12 cellular contexts compared by ENCODE assay signal in the genomic region with DNA sequence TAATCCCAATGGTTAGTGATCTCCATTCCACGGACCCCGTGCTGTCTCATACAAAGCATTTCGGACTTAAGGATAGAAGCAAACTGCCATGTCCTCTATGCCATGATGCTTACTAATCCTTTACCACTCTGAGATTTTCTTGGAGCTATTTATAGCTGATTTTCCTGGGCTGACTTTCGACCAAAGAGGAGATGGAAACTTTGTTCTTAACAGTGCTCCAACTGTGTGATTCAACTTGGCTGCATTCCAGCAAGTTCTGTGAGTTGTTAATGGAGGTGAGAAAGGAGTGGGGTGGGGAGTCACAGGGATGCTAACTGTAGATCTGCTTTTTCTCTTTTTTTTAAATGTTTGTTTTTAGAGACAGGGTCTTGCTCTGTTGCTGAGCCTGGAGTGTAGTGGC. TPM values are rescaled to one million over a fixed set of nuclear protein-coding genes. Genes with fewer than 3 reads are reported as not detected.
A peak's percentile ranks its signal among the peaks of the same experiment; 100 is the strongest.
DNase-seq lines count a peak whose midpoint lies in the region; ATAC-seq and TF ChIP-seq lines count a peak whose summit lies in the region.
"Had no signal": no experiment of that assay in that cellular context is flagged by ENCODE, and none has a peak within 500 bp of the region (broad histone marks: within the 10 kb centered on the region; RNA-seq: fewer than 3 reads in every experiment).

No MANE protein-coding gene starts in this region.

- H2BK12ac ChIP-seq in trophoblast cell (ENCODE audit: low read length): no peak overlapping the region

- WGBS in transverse colon (ENCODE audit: low coverage in 1 of 2), 2 donors: 40 to 54% methylated on average over 2 to 4 of the region's 4 CpGs
- no CpG with 5 or more reads among the region's 4 CpGs for WGBS in trophoblast cell (ENCODE audit: extremely low coverage, insufficient coverage, insufficient read length)

- H3K18ac ChIP-seq in trophoblast cell (ENCODE audit: low read length): no peak overlapping the region

- POLR2A ChIA-PET in MCF 10A (lab: Yijun Ruan, JAX): no interaction called here

- peaks cover 6% of the 10 kb centered on the region for H3K4me1 Mint-ChIP-seq in MCF 10A (ENCODE audit: insufficient read depth, unreplicated experiment)
- H3K4me1 Mint-ChIP-seq: natural killer cell had no signal

- no peak overlapping the region for H3K4me3 ChIP-seq in breast epithelium
- H3K4me3 ChIP-seq in SJCRH30: no peak overlapping the region
- H3K4me3 ChIP-seq in transverse colon: no peak overlapping the region
- no peak overlapping the region for H3K4me3 ChIP-seq in trophoblast cell (ENCODE audit: low read depth, low read length)
- H3K4me3 ChIP-seq: SK-N-MC, upper lobe of left lung had no signal

- H4K91ac ChIP-seq in trophoblast cell (ENCODE audit: low read depth, low read length): no peak overlapping the region

- no peaks in the 10 kb centered on the region for H3K4me1 ChIP-seq in breast epithelium
- no peaks in the 10 kb centered on the region; the same call in 1 of the 2 replicates for H3K4me1 ChIP-seq in SJCRH30
- H3K4me1 ChIP-seq in foreskin keratinocyte: peaks cover 11% of the 10 kb centered on the region
- peaks cover 5 to 67% (median 61%) of the 10 kb centered on the region in 4 donors for H3K4me1 ChIP-seq in transverse colon
- H3K4me1 ChIP-seq in trophoblast cell (ENCODE audit: control insufficient read depth in 1 of 2, insufficient read depth in 2 of 2, low read length in 2 of 2): peaks cover 2 to 10% of the 10 kb centered on the region in 2 experiments
- H3K4me1 ChIP-seq: upper lobe of left lung had no signal

- H3K36me3 ChIP-seq in breast epithelium (no peaks in the 10 kb centered on the region), SJCRH30 (no peaks in the 10 kb centered on the region), transverse colon (no peaks in the 10 kb centered on the region), trophoblast cell (ENCODE audit: control insufficient read depth in 1 of 2, insufficient read depth in 2 of 2, low read length in 2 of 2) (no peaks in the 10 kb centered on the region)
- H3K36me3 ChIP-seq: upper lobe of left lung had no signal

- H3K36me3 Mint-ChIP-seq in MCF 10A (ENCODE audit: insufficient read depth, unreplicated experiment): no peaks in the 10 kb centered on the region
- H3K36me3 Mint-ChIP-seq: natural killer cell had no signal

- CTCF ChIA-PET in MCF 10A (lab: Yijun Ruan, JAX): interaction anchor here (1.8 kb wide), 1 partner anchor 22 kb away, joined by 13 read pairs; no protein-coding TSS in a partner anchor

- no peak overlapping the region for H3K23ac ChIP-seq in trophoblast cell (ENCODE audit: low read length)

- H3K27me3 ChIP-seq in breast epithelium (no peaks in the 10 kb centered on the region), SJCRH30 (no peaks in the 10 kb centered on the region), foreskin keratinocyte (no peaks in the 10 kb centered on the region), transverse colon (no peaks in the 10 kb centered on the region), trophoblast cell (ENCODE audit: insufficient read depth, low read length) (no peaks in the 10 kb centered on the region)
- H3K27me3 ChIP-seq: upper lobe of left lung had no signal

- H3K79me2 ChIP-seq in trophoblast cell (ENCODE audit: control insufficient read depth, insufficient read depth, low read length, poor library complexity): no peaks in the 10 kb centered on the region

- no peaks in the 10 kb centered on the region for H3K79me1 ChIP-seq in trophoblast cell (ENCODE audit: low read length)

- H2BK5ac ChIP-seq in trophoblast cell (ENCODE audit: low read depth, low read length, poor library complexity): no peak overlapping the region

- in situ Hi-C loops in transverse colon (cut with MboI; ENCODE audit: low pct_ligation_motif_present in 1 of 4, low pct_unique_long_range_greater_than_20kb in 1 of 4, low sequenced_read_pairs in 3 of 4): no loop called here

- H4K8ac ChIP-seq in trophoblast cell (ENCODE audit: low read depth, low read length): no peak overlapping the region

- TF ChIP-seq CTCF in MCF 10A (IDR thresholded peaks at IDR 0.05; ENCODE audit: unreplicated experiment): no peak
- TF ChIP-seq CTCF in breast epithelium (IDR thresholded peaks at IDR 0.05): no peak
- no peak for TF ChIP-seq CTCF in foreskin keratinocyte (conservative IDR thresholded peaks at IDR 0.05)
- no peak for TF ChIP-seq CTCF in transverse colon (IDR thresholded peaks at IDR 0.05)

- no peak overlapping the region for H2AFZ ChIP-seq in trophoblast cell (ENCODE audit: insufficient read depth, low read length, poor library complexity)

- H3K27ac Mint-ChIP-seq in MCF 10A (ENCODE audit: low read depth, unreplicated experiment): no peak overlapping the region
- H3K27ac Mint-ChIP-seq: natural killer cell had no signal

- H3K9me3 ChIP-seq in breast epithelium (no peaks in the 10 kb centered on the region), SJCRH30 (replicated peaks) (no peaks in the 10 kb centered on the region), transverse colon (no peaks in the 10 kb centered on the region), trophoblast cell (ENCODE audit: insufficient read depth, low read depth, low read length) (no peaks in the 10 kb centered on the region)
- H3K9me3 ChIP-seq: upper lobe of left lung had no signal

- BruUV-seq in MCF 10A (replicated peaks; lab: Mats Ljungman, UMichigan): no TSS peak

- H3K4me2 ChIP-seq in trophoblast cell (ENCODE audit: low read length): no peak overlapping the region

- H3K27ac ChIP-seq in breast epithelium (no peak overlapping the region), SJCRH30 (no peak overlapping the region), foreskin keratinocyte (peak overlapping the region; percentile 18), transverse colon (peak overlapping the region; percentile 85 to 89 (median 88)), trophoblast cell (ENCODE audit: low read depth, low read length) (no peak overlapping the region)
- H3K27ac ChIP-seq: SK-N-MC, upper lobe of left lung had no signal

- H3K14ac ChIP-seq in trophoblast cell (ENCODE audit: low read length): no peak overlapping the region

- DNase-seq in MCF 10A (ENCODE audit: unreplicated experiment) (peak; percentile 85), breast epithelium (ENCODE audit: low spot score in 2 of 2) (no peak), SJCRH30 (peak; percentile 28 to 64), foreskin keratinocyte (peak in 1 of 2 donors; percentile 72), transverse colon (peak; percentile 63), trophoblast cell (no peak), sciatic nerve (ENCODE audit: low spot score) (no peak)
- DNase-seq: natural killer cell, NCI-H1436 treated with DMSO at 0.1 percent for 48 hours, upper lobe of left lung had no signal

- no peaks in the 10 kb centered on the region for H3K27me3 Mint-ChIP-seq in MCF 10A (ENCODE audit: insufficient read depth, unreplicated experiment)

- ATAC-seq in foreskin keratinocyte: peak; percentile 26
- no peak for ATAC-seq in HG02798 (IDR thresholded peaks at IDR 0.05; ENCODE audit: poor library complexity, unreplicated experiment)
- no peak for ATAC-seq in sciatic nerve
- ATAC-seq: natural killer cell had no signal

- H3K9me3 Mint-ChIP-seq in MCF 10A (ENCODE audit: unreplicated experiment): no peaks in the 10 kb centered on the region
- H3K9me3 Mint-ChIP-seq: natural killer cell had no signal

- no peak overlapping the region for H3K4me3 Mint-ChIP-seq in MCF 10A (ENCODE audit: unreplicated experiment)
- H3K4me3 Mint-ChIP-seq: natural killer cell had no signal

- H3K4ac ChIP-seq in trophoblast cell (ENCODE audit: low read depth, low read length): no peak overlapping the region

- intact Hi-C loops in MCF 10A (cut with micrococcal nuclease) (no loop called here), breast epithelium (cut with DNase I; ENCODE audit: low total_unique reads) (no loop called here), transverse colon (cut with DNase I; ENCODE audit: low total_unique reads) (no loop called here), sciatic nerve (cut with DNase I) (no loop called here)

- TF ChIP-seq EP300 in transverse colon (IDR thresholded peaks at IDR 0.05; ENCODE audit: low read depth): no peak

- TF ChIP-seq POLR2A in breast epithelium (IDR thresholded peaks at IDR 0.05): no peak
- TF ChIP-seq POLR2A in transverse colon (IDR thresholded peaks at IDR 0.05): peak; percentile 17

- no peak overlapping the region for H3K9ac ChIP-seq in trophoblast cell (ENCODE audit: low read length)

- H4K12ac ChIP-seq in trophoblast cell (ENCODE audit: low read depth, low read length): no peak overlapping the region

- no peak overlapping the region for H2BK120ac ChIP-seq in trophoblast cell (ENCODE audit: insufficient read depth, low read length, poor library complexity)

- H2AK5ac ChIP-seq in trophoblast cell (ENCODE audit: low read length): no peak overlapping the region

RNA-seq across cellular contexts. Expression of a gene that starts 11.6 kb away (rescaled TPM):
- total RNA-seq in MCF 10A (2022) (4.3 and 8.0 TPM in 2 replicates), breast epithelium (10 to 100 TPM in 2 of 3 donors, under 1 TPM in 1; 0.48 to 50.3 (median 39.3) TPM), foreskin keratinocyte (24.0 and 27.8 TPM in 2 replicates), transverse colon (100 to 1,000 TPM; 238 to 988 (median 646) TPM), sciatic nerve (0.89 TPM)
- 6.0 and 6.8 TPM in 2 replicates for total RNA-seq in SJCRH30 (2014; rRNA removed; shearing (Covaris generic))
- 18.1 and 24.3 TPM in 2 replicates for polyA plus RNA-seq in foreskin keratinocyte
- polyA plus RNA-seq in trophoblast cell (2013): 144 and 148 TPM in 2 replicates
- total RNA-seq: natural killer cell had no signal

RNA-seq across cellular contexts. Expression of a gene that starts 45.5 kb away (rescaled TPM):
- total RNA-seq in MCF 10A (2022) (7.6 and 8.7 TPM in 2 replicates), breast epithelium (10 to 100 TPM in 2 of 3 donors, 1 to 10 TPM in 1; 9.4 to 22.5 (median 16.4) TPM), foreskin keratinocyte (32.6 and 38.3 TPM in 2 replicates), transverse colon (10 to 100 TPM in 1 of 4 donors, 1 to 10 TPM in 3; 3.0 to 10.8 (median 5.0) TPM), sciatic nerve (25.1 TPM)
- total RNA-seq in SJCRH30 (2014; rRNA removed; shearing (Covaris generic)): 172 and 180 TPM in 2 replicates
- polyA plus RNA-seq in foreskin keratinocyte: 12.9 and 18.8 TPM in 2 replicates
- 21.9 and 23.8 TPM in 2 replicates for polyA plus RNA-seq in trophoblast cell (2013)

Comparison
In these comparisons a context has a peak if more than half of its experiments do, and no peak if none do; other contexts are left out.
1. DNase-seq: peak in MCF 10A (single experiment), SJCRH30 (2 of 2) and transverse colon (single experiment); none in breast epithelium (0 of 2), trophoblast cell (0 of 2) and sciatic nerve (single experiment).
2. H3K27ac ChIP-seq: peak in foreskin keratinocyte (single experiment) and transverse colon (4 of 4); none in breast epithelium (0 of 2), SJCRH30 (single experiment) and trophoblast cell (single experiment).